9 cellular contexts compared by ENCODE assay signal in the genomic region with DNA sequence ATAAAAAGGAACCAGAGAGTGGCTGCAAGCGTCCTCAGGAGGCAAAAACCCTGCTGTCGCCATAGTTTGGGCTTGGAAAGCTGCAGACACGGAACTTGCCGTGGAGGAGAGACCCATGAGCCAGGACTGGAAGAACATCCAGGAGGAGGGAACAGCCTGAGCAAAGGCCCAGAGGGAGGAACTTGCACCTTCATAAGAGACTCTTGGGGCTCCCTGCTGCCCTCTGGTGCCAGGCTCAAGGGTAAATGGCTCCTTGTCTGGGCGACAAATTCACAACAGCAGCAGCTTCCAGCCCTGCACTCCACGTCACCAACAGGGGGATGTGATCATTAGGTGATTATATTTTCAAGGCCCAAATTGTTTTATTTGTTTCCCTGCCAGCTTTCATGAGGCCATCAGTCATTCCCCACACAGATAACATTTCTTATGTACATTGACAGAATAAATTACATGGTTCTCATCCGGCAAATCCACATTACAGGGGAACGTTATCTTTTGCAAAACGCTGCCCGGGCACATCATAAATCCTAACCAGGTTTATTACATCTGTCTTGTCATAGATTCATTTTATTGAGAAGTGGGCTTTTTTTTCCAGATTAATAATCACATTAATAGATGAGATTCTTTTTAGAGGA.
DNase-seq lines count a peak whose midpoint lies in the region; ATAC-seq and TF ChIP-seq lines count a peak whose summit lies in the region.
"Had no signal": no experiment of that assay in that cellular context is flagged by ENCODE, and none has a peak within 500 bp of the region (broad histone marks: within the 10 kb centered on the region; RNA-seq: fewer than 3 reads in every experiment).

No MANE protein-coding gene starts in this region.

- POLR2A ChIA-PET in Caco-2 (lab: Charles Lee): no interaction called here

- peaks cover 2% of the 10 kb centered on the region for H3K9me3 Mint-ChIP-seq in Caco-2 (ENCODE audit: unreplicated experiment)

- no peaks in the 10 kb centered on the region for H3K9me3 ChIP-seq in Caco-2

- TF ChIP-seq CTCF in choroid plexus epithelial cell (conservative IDR thresholded peaks at IDR 0.05; ENCODE audit: low read depth, low read length) (peak; percentile 31), Caco-2 (IDR thresholded peaks at IDR 0.05; ENCODE audit: insufficient read depth in 1 of 2, low read depth in 1 of 2, low read length in 1 of 2, severe bottlenecking in 1 of 2, unreplicated experiment in 1 of 2) (no peak)

- H3K27me3 ChIP-seq in H7 (ENCODE audit: control insufficient read depth, insufficient read depth, low read length) (no peaks in the 10 kb centered on the region), Caco-2 (replicated peaks; ENCODE audit: control insufficient read depth, insufficient read depth, low read length) (no peaks in the 10 kb centered on the region)

- ATAC-seq in HG02571 (IDR thresholded peaks at IDR 0.05; ENCODE audit: unreplicated experiment) (no peak), HG02884 (IDR thresholded peaks at IDR 0.05; ENCODE audit: unreplicated experiment) (no peak)

- CTCF ChIA-PET in Caco-2 (lab: Charles Lee): interaction anchor here (1.1 kb wide), 1 partner anchor 601 kb away, joined by 3 read pairs; no protein-coding TSS in a partner anchor

- intact Hi-C loops in posterior cingulate gyrus (cut with DNase I) (no loop called here), Caco-2 (cut with micrococcal nuclease; ENCODE audit: unreplicated experiment) (no loop called here)

- no TSS peak for BruUV-seq in Caco-2 (replicated peaks; lab: Mats Ljungman, UMichigan)

- H3K4me3 ChIP-seq in H7 (ENCODE audit: insufficient read depth, low read depth, low read length): no peak overlapping the region
- H3K4me3 ChIP-seq in choroid plexus epithelial cell (ENCODE audit: low read depth, low read length): no peak overlapping the region
- H3K4me3 ChIP-seq in Caco-2 (ENCODE audit: low read depth, low read length): no peak overlapping the region

- no peak overlapping the region for H3K27ac Mint-ChIP-seq in Caco-2 (ENCODE audit: unreplicated experiment)

- peaks cover 17% of the 10 kb centered on the region for H3K27me3 Mint-ChIP-seq in Caco-2 (ENCODE audit: insufficient read depth, unreplicated experiment)

- H3K36me3 Mint-ChIP-seq in Caco-2 (ENCODE audit: insufficient read depth, unreplicated experiment): no peaks in the 10 kb centered on the region

- DNase-seq in CMK (ENCODE audit: low read depth) (peak; percentile 35), H7 (peak; percentile 66), NCI-H510A treated with DMSO at 0.1 percent for 48 hours (lab: John Stamatoyannopoulos, UW) (peak; percentile 99), choroid plexus epithelial cell (ENCODE audit: low read depth) (peak; percentile 10), posterior cingulate gyrus (peak in 7 of 10 donors; percentile 38 to 90 (median 55)), Caco-2 (no peak)

- no peaks in the 10 kb centered on the region for H3K4me1 Mint-ChIP-seq in Caco-2 (ENCODE audit: low read depth, unreplicated experiment)
- H3K4me1 Mint-ChIP-seq: central memory CD8-positive, alpha-beta T cell had no signal

- H3K4me1 ChIP-seq in Caco-2: no peaks in the 10 kb centered on the region

- no peaks in the 10 kb centered on the region for H3K36me3 ChIP-seq in H7 (replicated peaks; ENCODE audit: control insufficient read depth, insufficient read depth, low read length)
- no peaks in the 10 kb centered on the region for H3K36me3 ChIP-seq in Caco-2 (ENCODE audit: control insufficient read depth, insufficient read depth, low read length)

- no peak overlapping the region for H3K4me3 Mint-ChIP-seq in Caco-2 (ENCODE audit: unreplicated experiment)
- H3K4me3 Mint-ChIP-seq: central memory CD8-positive, alpha-beta T cell had no signal

Comparison
In these comparisons a context has a peak if more than half of its experiments do, and no peak if none do; other contexts are left out.
1. DNase-seq: peak in CMK (single experiment), H7 (single experiment), NCI-H510A treated with DMSO at 0.1 percent for 48 hours (single experiment), choroid plexus epithelial cell (single experiment) and posterior cingulate gyrus (7 of 10); none in Caco-2 (0 of 2).